ENCODE assay signal across 8 cellular contexts in genomic region chr6:127267742-127268588, GRCh38. TPM values are rescaled to one million over a fixed set of nuclear protein-coding genes. Genes with fewer than 3 reads are reported as not detected.
DNase-seq lines count a peak whose midpoint lies in the region; ATAC-seq and TF ChIP-seq lines count a peak whose summit lies in the region.

No MANE protein-coding gene starts in this region.

- ATAC-seq in psoas muscle (peak in 3 of 4 donors; percentile 12 to 51 (median 29)), HG03565 (IDR thresholded peaks at IDR 0.05; ENCODE audit: unreplicated experiment) (no peak)

- no peaks in the 10 kb centered on the region for H3K9me2 ChIP-seq in GM23248 (ENCODE audit: insufficient read depth)

- peaks cover 5% of the 10 kb centered on the region; the same call in 1 of the 2 replicates for H3F3A ChIP-seq in GM23248 (ENCODE audit: insufficient read depth)

- H3K4me3 ChIP-seq in BE2C (ENCODE audit: low read depth, low read length) (peak overlapping the region; percentile 92), GM23248 (peak overlapping the region; percentile 90), fibroblast of mammary gland (ENCODE audit: control insufficient read depth, low read depth, low read length) (peak overlapping the region; percentile 74), psoas muscle (peak overlapping the region; percentile 92)

- H3K4me2 ChIP-seq in GM23248 (ENCODE audit: unreplicated experiment): peak overlapping the region; percentile 89

- intact Hi-C loops in psoas muscle (cut with DNase I): loop anchor here (5.0 to 10.0 kb wide), 5 partner anchors 76 to 1273 kb away; no protein-coding TSS in a partner anchor

- peaks cover 62% of the 10 kb centered on the region for H3K79me2 ChIP-seq in GM23248 (ENCODE audit: insufficient read depth)

- H3K27ac ChIP-seq in GM23248 (peak overlapping the region; percentile 94), psoas muscle (peak overlapping the region; percentile 100)

- H3K36me3 ChIP-seq in BE2C (no peaks in the 10 kb centered on the region; the same call in 1 of the 2 replicates), GM23248 (ENCODE audit: low read depth) (no peaks in the 10 kb centered on the region), psoas muscle (ENCODE audit: insufficient read depth in 1 of 2, low read depth in 1 of 2) (no peaks in the 10 kb centered on the region)

- in situ Hi-C loops in GM23248 (cut with MboI): no loop called here

- H3K9me3 ChIP-seq in BE2C: no peaks in the 10 kb centered on the region
- no peaks in the 10 kb centered on the region for H3K9me3 ChIP-seq in GM23248 (ENCODE audit: low read depth)
- H3K9me3 ChIP-seq in psoas muscle: no peaks in the 10 kb centered on the region

- peak overlapping the region; percentile 97 for H3K9ac ChIP-seq in GM23248

- DNase-seq in BE2C: no peak
- peak; percentile 49 for DNase-seq in GM23248
- peak; percentile 12 for DNase-seq in SK-N-DZ (ENCODE audit: low spot score)
- no peak for DNase-seq in fibroblast of mammary gland (ENCODE audit: low read depth)
- DNase-seq in psoas muscle: no peak
- DNase-seq in dedifferentiated amniotic fluid mesenchymal stem cell (ENCODE audit: extremely low spot score): no peak
- DNase-seq in activated CD8-positive, alpha-beta memory T cell treated with anti-CD3 and anti-CD28 coated beads, Interleukin-2, amount 50 U/mL, for 48 hours: no peak

- peaks cover 10% of the 10 kb centered on the region for H4K20me1 ChIP-seq in GM23248 (ENCODE audit: insufficient read depth)

- TF ChIP-seq CTCF in BE2C (IDR thresholded peaks at IDR 0.05; ENCODE audit: low read depth, low read length) (no peak), fibroblast of mammary gland (conservative IDR thresholded peaks at IDR 0.05; ENCODE audit: control insufficient read depth, insufficient read depth, low read depth, low read length) (no peak), psoas muscle (IDR thresholded peaks at IDR 0.05) (no peak)

- no peaks in the 10 kb centered on the region for H3K4me1 ChIP-seq in BE2C
- peaks cover 21% of the 10 kb centered on the region for H3K4me1 ChIP-seq in GM23248 (ENCODE audit: insufficient read depth)
- H3K4me1 ChIP-seq in psoas muscle: peaks cover 46% of the 10 kb centered on the region

- H3K27me3 ChIP-seq in BE2C: no peaks in the 10 kb centered on the region
- no peaks in the 10 kb centered on the region for H3K27me3 ChIP-seq in GM23248 (replicated peaks; ENCODE audit: insufficient read depth)
- H3K27me3 ChIP-seq in psoas muscle (ENCODE audit: insufficient read depth in 3 of 3, low read length in 2 of 3): no peaks in the 10 kb centered on the region

- 1% methylated on average over 13 of the region's 13 CpGs for WGBS in GM23248 (ENCODE audit: low coverage in 1 of 2, low lambda C conversion rate in 2 of 2, missing lambda C conversion rate in 2 of 2), 2 experiments
- 1% methylated on average over 13 of the region's 13 CpGs for WGBS in psoas muscle, 3 donors

- H2AFZ ChIP-seq in GM23248: peak overlapping the region; percentile 89

RNA-seq across cellular contexts. Expression of gene RNF146, which starts 1.3 kb away (rescaled TPM):
- polyA plus RNA-seq in BE2C (2012; ENCODE audit: insufficient read depth, insufficient read length, low read depth): 36.0 TPM
- total RNA-seq in GM23248 (2014; rRNA removed; shearing (Covaris generic)): 32.6 and 46.3 TPM in 2 replicates
- 34.0 and 36.7 TPM in 2 replicates for polyA plus RNA-seq in GM23248 (2016; fragmentation: Nextera tagmentation; extraction: Ambion mirVana)
- 43.2 and 43.3 TPM in 2 replicates for polyA plus RNA-seq in SK-N-DZ (2014; cell fraction: cytosol; rRNA removed)
- polyA plus RNA-seq in SK-N-DZ (2014; cell fraction: nucleus; rRNA removed): 92.5 and 95.2 TPM in 2 replicates
- total RNA-seq in psoas muscle: 10 to 100 TPM; 64.3 to 80.9 (median 73.7) TPM
- 10 to 100 TPM; 15.9 to 81.5 (median 49.7) TPM for polyA plus RNA-seq in psoas muscle

Comparison
In these comparisons a context has a peak if more than half of its experiments do, and no peak if none do; other contexts are left out.
1. DNase-seq: peak in GM23248 (single experiment) and SK-N-DZ (single experiment); none in BE2C (single experiment), fibroblast of mammary gland (single experiment), psoas muscle (0 of 2), dedifferentiated amniotic fluid mesenchymal stem cell (single experiment) and activated CD8-positive, alpha-beta memory T cell treated with anti-CD3 and anti-CD28 coated beads, Interleukin-2, amount 50 U/mL, for 48 hours (single experiment).
2. Peak in every context shown above with its lines, with median percentiles within 50 percentile points of each other: H3K4me3 ChIP-seq.